Comparison of ENCODE assay signal across 27 cellular contexts in genomic region chr22:22124374-22124773, GRCh38.
"Had no signal": no experiment of that assay in that cellular context is flagged by ENCODE, and none has a peak within 500 bp of the region (broad histone marks: within the 10 kb centered on the region; RNA-seq: fewer than 3 reads in every experiment).

No MANE protein-coding gene starts in this region.

- DNase-seq: hippocampal formation; immature natural killer cell; left colon; lower lobe of right lung; mammary epithelial cell; mesenchymal stem cell; naive thymus-derived CD8-positive, alpha-beta T cell; ovary; right lobe of liver; stimulated activated CD4-positive, alpha-beta T cell treated with anti-CD3 and anti-CD28 coated beads, Interleukin-12 subunit alpha, Interleukin-12 subunit beta, amount 100 ng/mL, for 4 hours; stimulated activated CD4-positive, alpha-beta T cell treated with anti-CD3 and anti-CD28 coated beads, Interleukin-15, amount 100 ng/mL, for 24 hours; stimulated activated CD4-positive, alpha-beta T cell treated with anti-CD3 and anti-CD28 coated beads, Interleukin-2, amount 100 ng/mL, for 24 hours; stimulated activated CD4-positive, alpha-beta T cell treated with anti-CD3 and anti-CD28 coated beads, Interleukin-4, amount 100 ng/mL, for 1 hour; stimulated activated naive B cell treated with anti-CD40 and anti-IgM and Interleukin-4, amounts not matched to agents 10 μg/mL and 1 μg/mL and 100 μg/mL, for 72 hours; stimulated activated naive CD8-positive, alpha-beta T cell treated with anti-CD3 and anti-CD28 coated beads, Interleukin-15, Interleukin-2, amounts not matched to agents 100 U/mL and 50 U/mL, for 24 hours; stomach; tibial artery; trophoblast cell; upper lobe of right lung; uterus had no signal

- H3K36me3 ChIP-seq: left lung, lower lobe of right lung, neutrophil, ovary, right atrium auricular region, right lobe of liver, stomach, thoracic aorta, tibial artery, upper lobe of right lung, uterus had no signal

- H3K4me3 ChIP-seq: left lung, lower lobe of right lung, ovary, right atrium auricular region, right lobe of liver, skin epidermis, stomach, thoracic aorta, tibial artery, upper lobe of right lung, uterus had no signal

- H3K4me1 ChIP-seq: left lung, lower lobe of right lung, right atrium auricular region, right lobe of liver, stomach, tibial artery, upper lobe of right lung, uterus had no signal

- ATAC-seq: left colon; left lung; lower lobe of right lung; naive thymus-derived CD8-positive, alpha-beta T cell; stimulated activated naive B cell treated with anti-CD40 and anti-IgM and Interleukin-4, amounts not matched to agents 10 μg/mL and 1 μg/mL and 100 μg/mL, for 72 hours; stimulated activated naive CD8-positive, alpha-beta T cell treated with anti-CD3 and anti-CD28 coated beads, Interleukin-15, Interleukin-2, amounts not matched to agents 100 U/mL and 50 U/mL, for 24 hours; upper lobe of right lung had no signal

- H3K27ac ChIP-seq: left lung, lower lobe of right lung, neutrophil, ovary, right atrium auricular region, right lobe of liver, skin epidermis, stomach, thoracic aorta, tibial artery, upper lobe of right lung, uterus had no signal

- H3K9me3 ChIP-seq: left lung, lower lobe of right lung, neutrophil, ovary, right atrium auricular region, right lobe of liver, stomach, thoracic aorta, tibial artery, upper lobe of right lung, uterus had no signal

- H3K27me3 ChIP-seq: neutrophil, ovary, right atrium auricular region, right lobe of liver, uterus had no signal

- FAIRE-seq: islet of Langerhans, kidney had no signal
